1 cellular context compared by ENCODE assay signal in genomic region chr16:471353-472198, GRCh38.
A peak's percentile ranks its signal among the peaks of the same experiment; 100 is the strongest.
TF ChIP-seq lines count a peak whose summit lies in the region.

No MANE protein-coding gene starts in this region.

TF ChIP-seq in H1, 55 proteins besides CTCF, POLR2A, EP300 and RAD21 (continued from another document):
- TF ChIP-seq EGR1 (IDR thresholded peaks at IDR 0.05; ENCODE audit: borderline replicate concordance, low read depth, low read length) (peak; percentile 39; the same call in 1 of the 2 replicates), HDAC6 (IDR thresholded peaks at IDR 0.05; ENCODE audit: low read depth, low read length) (no peak), ZNF274 (IDR thresholded peaks at IDR 0.05; ENCODE audit: borderline replicate concordance, extremely low read depth, low read length) (no peak), CREB1 (IDR thresholded peaks at IDR 0.05) (peak; percentile 82), TEAD4 (IDR thresholded peaks at IDR 0.05; ENCODE audit: low read depth, low read length) (peak; percentile 21; the same call in 1 of the 2 replicates), POLR2AphosphoS5 (IDR thresholded peaks at IDR 0.05; ENCODE audit: low read depth, low read length) (no peak), SIN3A (conservative IDR thresholded peaks at IDR 0.05 in 1 of 2, IDR thresholded peaks at IDR 0.05 in 1 of 2; ENCODE audit: low read depth in 1 of 2, low read length in 2 of 2) (peak; percentile 87 to 88; a peak in 1 of 4 replicates), RXRA (IDR thresholded peaks at IDR 0.05; ENCODE audit: insufficient read depth, low read depth, low read length) (no peak), HDAC2 (IDR thresholded peaks at IDR 0.05; ENCODE audit: borderline replicate concordance in 1 of 2, low read depth in 2 of 2, low read length in 2 of 2) (0 out of 4 replicates have a peak, but pooled peaks of 1 of the 2 experiments have one; percentile 59), BACH1 (IDR thresholded peaks at IDR 0.05; ENCODE audit: low read length) (no peak), ASH2L (IDR thresholded peaks at IDR 0.05; ENCODE audit: low read length) (peak; percentile 43), SP2 (IDR thresholded peaks at IDR 0.05; ENCODE audit: low read length) (no peak), BCL11A (IDR thresholded peaks at IDR 0.05; ENCODE audit: low read depth in 2 of 2, low read length in 2 of 2) (no peak), GTF2F1 (IDR thresholded peaks at IDR 0.05; ENCODE audit: borderline replicate concordance, low read depth, low read length) (no peak), KDM4A (IDR thresholded peaks at IDR 0.05; ENCODE audit: low read depth, low read length, severe bottlenecking) (no peak), CBX8 (IDR thresholded peaks at IDR 0.05; ENCODE audit: borderline replicate concordance, low read depth, low read length) (no peak), SP1 (IDR thresholded peaks at IDR 0.05; ENCODE audit: low read depth, low read length) (no peak), SIX5 (IDR thresholded peaks at IDR 0.05; ENCODE audit: low read depth, low read length) (no peak), SAP30 (IDR thresholded peaks at IDR 0.05; ENCODE audit: insufficient read depth, insufficient replicate concordance, low read length) (no peak)
- TF ChIP-seq, protein P1, sequence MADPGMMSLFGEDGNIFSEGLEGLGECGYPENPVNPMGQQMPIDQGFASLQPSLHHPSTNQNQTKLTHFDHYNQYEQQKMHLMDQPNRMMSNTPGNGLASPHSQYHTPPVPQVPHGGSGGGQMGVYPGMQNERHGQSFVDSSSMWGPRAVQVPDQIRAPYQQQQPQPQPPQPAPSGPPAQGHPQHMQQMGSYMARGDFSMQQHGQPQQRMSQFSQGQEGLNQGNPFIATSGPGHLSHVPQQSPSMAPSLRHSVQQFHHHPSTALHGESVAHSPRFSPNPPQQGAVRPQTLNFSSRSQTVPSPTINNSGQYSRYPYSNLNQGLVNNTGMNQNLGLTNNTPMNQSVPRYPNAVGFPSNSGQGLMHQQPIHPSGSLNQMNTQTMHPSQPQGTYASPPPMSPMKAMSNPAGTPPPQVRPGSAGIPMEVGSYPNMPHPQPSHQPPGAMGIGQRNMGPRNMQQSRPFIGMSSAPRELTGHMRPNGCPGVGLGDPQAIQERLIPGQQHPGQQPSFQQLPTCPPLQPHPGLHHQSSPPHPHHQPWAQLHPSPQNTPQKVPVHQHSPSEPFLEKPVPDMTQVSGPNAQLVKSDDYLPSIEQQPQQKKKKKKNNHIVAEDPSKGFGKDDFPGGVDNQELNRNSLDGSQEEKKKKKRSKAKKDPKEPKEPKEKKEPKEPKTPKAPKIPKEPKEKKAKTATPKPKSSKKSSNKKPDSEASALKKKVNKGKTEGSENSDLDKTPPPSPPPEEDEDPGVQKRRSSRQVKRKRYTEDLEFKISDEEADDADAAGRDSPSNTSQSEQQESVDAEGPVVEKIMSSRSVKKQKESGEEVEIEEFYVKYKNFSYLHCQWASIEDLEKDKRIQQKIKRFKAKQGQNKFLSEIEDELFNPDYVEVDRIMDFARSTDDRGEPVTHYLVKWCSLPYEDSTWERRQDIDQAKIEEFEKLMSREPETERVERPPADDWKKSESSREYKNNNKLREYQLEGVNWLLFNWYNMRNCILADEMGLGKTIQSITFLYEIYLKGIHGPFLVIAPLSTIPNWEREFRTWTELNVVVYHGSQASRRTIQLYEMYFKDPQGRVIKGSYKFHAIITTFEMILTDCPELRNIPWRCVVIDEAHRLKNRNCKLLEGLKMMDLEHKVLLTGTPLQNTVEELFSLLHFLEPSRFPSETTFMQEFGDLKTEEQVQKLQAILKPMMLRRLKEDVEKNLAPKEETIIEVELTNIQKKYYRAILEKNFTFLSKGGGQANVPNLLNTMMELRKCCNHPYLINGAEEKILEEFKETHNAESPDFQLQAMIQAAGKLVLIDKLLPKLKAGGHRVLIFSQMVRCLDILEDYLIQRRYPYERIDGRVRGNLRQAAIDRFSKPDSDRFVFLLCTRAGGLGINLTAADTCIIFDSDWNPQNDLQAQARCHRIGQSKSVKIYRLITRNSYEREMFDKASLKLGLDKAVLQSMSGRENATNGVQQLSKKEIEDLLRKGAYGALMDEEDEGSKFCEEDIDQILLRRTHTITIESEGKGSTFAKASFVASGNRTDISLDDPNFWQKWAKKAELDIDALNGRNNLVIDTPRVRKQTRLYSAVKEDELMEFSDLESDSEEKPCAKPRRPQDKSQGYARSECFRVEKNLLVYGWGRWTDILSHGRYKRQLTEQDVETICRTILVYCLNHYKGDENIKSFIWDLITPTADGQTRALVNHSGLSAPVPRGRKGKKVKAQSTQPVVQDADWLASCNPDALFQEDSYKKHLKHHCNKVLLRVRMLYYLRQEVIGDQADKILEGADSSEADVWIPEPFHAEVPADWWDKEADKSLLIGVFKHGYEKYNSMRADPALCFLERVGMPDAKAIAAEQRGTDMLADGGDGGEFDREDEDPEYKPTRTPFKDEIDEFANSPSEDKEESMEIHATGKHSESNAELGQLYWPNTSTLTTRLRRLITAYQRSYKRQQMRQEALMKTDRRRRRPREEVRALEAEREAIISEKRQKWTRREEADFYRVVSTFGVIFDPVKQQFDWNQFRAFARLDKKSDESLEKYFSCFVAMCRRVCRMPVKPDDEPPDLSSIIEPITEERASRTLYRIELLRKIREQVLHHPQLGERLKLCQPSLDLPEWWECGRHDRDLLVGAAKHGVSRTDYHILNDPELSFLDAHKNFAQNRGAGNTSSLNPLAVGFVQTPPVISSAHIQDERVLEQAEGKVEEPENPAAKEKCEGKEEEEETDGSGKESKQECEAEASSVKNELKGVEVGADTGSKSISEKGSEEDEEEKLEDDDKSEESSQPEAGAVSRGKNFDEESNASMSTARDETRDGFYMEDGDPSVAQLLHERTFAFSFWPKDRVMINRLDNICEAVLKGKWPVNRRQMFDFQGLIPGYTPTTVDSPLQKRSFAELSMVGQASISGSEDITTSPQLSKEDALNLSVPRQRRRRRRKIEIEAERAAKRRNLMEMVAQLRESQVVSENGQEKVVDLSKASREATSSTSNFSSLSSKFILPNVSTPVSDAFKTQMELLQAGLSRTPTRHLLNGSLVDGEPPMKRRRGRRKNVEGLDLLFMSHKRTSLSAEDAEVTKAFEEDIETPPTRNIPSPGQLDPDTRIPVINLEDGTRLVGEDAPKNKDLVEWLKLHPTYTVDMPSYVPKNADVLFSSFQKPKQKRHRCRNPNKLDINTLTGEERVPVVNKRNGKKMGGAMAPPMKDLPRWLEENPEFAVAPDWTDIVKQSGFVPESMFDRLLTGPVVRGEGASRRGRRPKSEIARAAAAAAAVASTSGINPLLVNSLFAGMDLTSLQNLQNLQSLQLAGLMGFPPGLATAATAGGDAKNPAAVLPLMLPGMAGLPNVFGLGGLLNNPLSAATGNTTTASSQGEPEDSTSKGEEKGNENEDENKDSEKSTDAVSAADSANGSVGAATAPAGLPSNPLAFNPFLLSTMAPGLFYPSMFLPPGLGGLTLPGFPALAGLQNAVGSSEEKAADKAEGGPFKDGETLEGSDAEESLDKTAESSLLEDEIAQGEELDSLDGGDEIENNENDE (IDR thresholded peaks at IDR 0.05; ENCODE audit: insufficient replicate concordance, low read length) = no peak
- TF ChIP-seq, protein P2, sequence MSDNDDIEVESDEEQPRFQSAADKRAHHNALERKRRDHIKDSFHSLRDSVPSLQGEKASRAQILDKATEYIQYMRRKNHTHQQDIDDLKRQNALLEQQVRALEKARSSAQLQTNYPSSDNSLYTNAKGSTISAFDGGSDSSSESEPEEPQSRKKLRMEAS (IDR thresholded peaks at IDR 0.05) = peak; percentile 77; the same call in 1 of the 2 replicates
